ENCODE assay signal across 9 cellular contexts in genomic region chr4:109648266-109648996, GRCh38. TPM values are rescaled to one million over a fixed set of nuclear protein-coding genes. Genes with fewer than 3 reads are reported as not detected.
DNase-seq lines count a peak whose midpoint lies in the region; ATAC-seq and TF ChIP-seq lines count a peak whose summit lies in the region.
"Had no signal": no experiment of that assay in that cellular context is flagged by ENCODE, and none has a peak within 500 bp of the region (broad histone marks: within the 10 kb centered on the region; RNA-seq: fewer than 3 reads in every experiment).

No MANE protein-coding gene starts in this region.

- H3K4me3 Mint-ChIP-seq in activated CD4-positive, alpha-beta T cell treated with anti-CD3 and anti-CD28 coated beads for 36 hours = peak overlapping the region; percentile 47
- H3K4me3 Mint-ChIP-seq in osteocyte (ENCODE audit: unreplicated experiment) = no peak overlapping the region

- no peaks in the 10 kb centered on the region for H3K27me3 ChIP-seq in aorta (ENCODE audit: control insufficient read depth in 1 of 2, insufficient read depth in 2 of 2, low read length in 1 of 2)

- no peaks in the 10 kb centered on the region for H3K36me3 ChIP-seq in aorta (ENCODE audit: control insufficient read depth in 1 of 2, insufficient read depth in 2 of 2, low read length in 1 of 2)

- WGBS in aorta, 2 donors = 47 to 49% methylated on average over 5 of the region's 5 CpGs

- intact Hi-C loops in activated CD4-positive, alpha-beta T cell treated with anti-CD3 and anti-CD28 coated beads for 36 hours (cut with DNase I, micrococcal nuclease) = loop anchor here (1.0 to 10.0 kb wide), 6 partner anchors 43 to 546 kb away; partner anchors contain the start of genes ELOVL6 (in 1 of the 2), GAR1 (in 1 of the 2), MCUB (in 1 of the 2) and SEC24B (in 1 of the 2)
- intact Hi-C loops in aorta (cut with DNase I) = no loop called here

- POLR2A ChIA-PET in activated CD4-positive, alpha-beta T cell treated with anti-CD3 and anti-CD28 coated beads for 36 hours (lab: Charles Lee) = no interaction called here

- no peak overlapping the region for H3K4me3 ChIP-seq in aorta (ENCODE audit: low read length in 2 of 2)

- no peaks in the 10 kb centered on the region for H3K9me3 ChIP-seq in aorta (ENCODE audit: control insufficient read depth, low read length)

- H3K27ac ChIP-seq in aorta (ENCODE audit: low read depth in 1 of 2, low read length in 2 of 2) (no peak overlapping the region), caudate nucleus (ENCODE audit: low read depth, low read length) (no peak overlapping the region)
- H3K27ac ChIP-seq: VCaP had no signal

- no peak for DNase-seq in activated CD4-positive, alpha-beta T cell treated with anti-CD3 and anti-CD28 coated beads for 36 hours
- DNase-seq in activated CD4-positive, alpha-beta T cell treated with anti-CD3 and anti-CD28 coated beads, Interleukin-2, amount 50 U/mL, for 4 hours = no peak
- DNase-seq in SHP77 (lab: John Stamatoyannopoulos, UW) (peak; percentile 19 to 39), osteocyte (ENCODE audit: extremely low spot score, unreplicated experiment) (no peak), aorta (no peak), D341Med (ENCODE audit: low spot score) (no peak), caudate nucleus (lab: John Stamatoyannopoulos, UW) (no peak)

- TF ChIP-seq CTCF in osteocyte (IDR thresholded peaks at IDR 0.05) = no peak

- H3K9me3 Mint-ChIP-seq in activated CD4-positive, alpha-beta T cell treated with anti-CD3 and anti-CD28 coated beads for 36 hours (ENCODE audit: low read depth) = peaks cover 20% of the 10 kb centered on the region
- peaks cover 6% of the 10 kb centered on the region for H3K9me3 Mint-ChIP-seq in osteocyte (ENCODE audit: unreplicated experiment)

- peaks cover 42% of the 10 kb centered on the region for H3K36me3 Mint-ChIP-seq in activated CD4-positive, alpha-beta T cell treated with anti-CD3 and anti-CD28 coated beads for 36 hours (ENCODE audit: low read depth)
- no peaks in the 10 kb centered on the region for H3K36me3 Mint-ChIP-seq in osteocyte (ENCODE audit: unreplicated experiment)

- CTCF ChIA-PET in activated CD4-positive, alpha-beta T cell treated with anti-CD3 and anti-CD28 coated beads for 36 hours (lab: Charles Lee) = interaction anchor here (0.8 to 1.3 kb wide), 4 partner anchors 8 to 43 kb away, joined by 3 read pairs; no protein-coding TSS in a partner anchor

- H3K27ac Mint-ChIP-seq in activated CD4-positive, alpha-beta T cell treated with anti-CD3 and anti-CD28 coated beads for 36 hours = peak overlapping the region; percentile 88
- H3K27ac Mint-ChIP-seq in osteocyte (ENCODE audit: unreplicated experiment) = peak overlapping the region; percentile 5

- no peaks in the 10 kb centered on the region for H3K4me1 ChIP-seq in aorta (ENCODE audit: control insufficient read depth in 1 of 2, insufficient read depth in 2 of 2, low read length in 2 of 2)

- H3K27me3 Mint-ChIP-seq in activated CD4-positive, alpha-beta T cell treated with anti-CD3 and anti-CD28 coated beads for 36 hours = no peaks in the 10 kb centered on the region
- H3K27me3 Mint-ChIP-seq in osteocyte (ENCODE audit: unreplicated experiment) = no peaks in the 10 kb centered on the region

- H3K4me1 Mint-ChIP-seq in activated CD4-positive, alpha-beta T cell treated with anti-CD3 and anti-CD28 coated beads for 36 hours = peaks cover 45% of the 10 kb centered on the region
- H3K4me1 Mint-ChIP-seq in osteocyte (ENCODE audit: unreplicated experiment) = peaks cover 7% of the 10 kb centered on the region

- ATAC-seq in activated CD4-positive, alpha-beta T cell treated with anti-CD3 and anti-CD28 coated beads for 36 hours = peak; percentile 34
- ATAC-seq in HG02798 (IDR thresholded peaks at IDR 0.05; ENCODE audit: poor library complexity, unreplicated experiment) (peak; percentile 61), aorta (ENCODE audit: low FRiP score) (no peak)

RNA-seq across cellular contexts. Expression of gene CASP6, which starts 54.8 kb away (rescaled TPM):
- 10 to 100 TPM; 23.3 to 26.5 TPM for total RNA-seq in activated CD4-positive, alpha-beta T cell treated with anti-CD3 and anti-CD28 coated beads for 36 hours
- total RNA-seq in osteocyte (19.8 and 23.3 TPM in 2 replicates), aorta (10 to 100 TPM; 11.1 to 19.3 TPM)
- 10 to 100 TPM; 14.2 to 30.1 TPM for polyA plus RNA-seq in aorta

Comparison
In these comparisons a context has a peak if more than half of its experiments do, and no peak if none do; other contexts are left out.
1. DNase-seq: peak in SHP77 (2 of 2); none in activated CD4-positive, alpha-beta T cell treated with anti-CD3 and anti-CD28 coated beads for 36 hours (single experiment), activated CD4-positive, alpha-beta T cell treated with anti-CD3 and anti-CD28 coated beads, Interleukin-2, amount 50 U/mL, for 4 hours (0 of 2), osteocyte (single experiment), aorta (0 of 2), D341Med (single experiment) and caudate nucleus (0 of 61).
2. intact Hi-C loops: an anchor here in activated CD4-positive, alpha-beta T cell treated with anti-CD3 and anti-CD28 coated beads for 36 hours (1.0 to 10.0 kb wide); none called in aorta.